ENCODE assay signal across 35 cellular contexts in the genomic region with DNA sequence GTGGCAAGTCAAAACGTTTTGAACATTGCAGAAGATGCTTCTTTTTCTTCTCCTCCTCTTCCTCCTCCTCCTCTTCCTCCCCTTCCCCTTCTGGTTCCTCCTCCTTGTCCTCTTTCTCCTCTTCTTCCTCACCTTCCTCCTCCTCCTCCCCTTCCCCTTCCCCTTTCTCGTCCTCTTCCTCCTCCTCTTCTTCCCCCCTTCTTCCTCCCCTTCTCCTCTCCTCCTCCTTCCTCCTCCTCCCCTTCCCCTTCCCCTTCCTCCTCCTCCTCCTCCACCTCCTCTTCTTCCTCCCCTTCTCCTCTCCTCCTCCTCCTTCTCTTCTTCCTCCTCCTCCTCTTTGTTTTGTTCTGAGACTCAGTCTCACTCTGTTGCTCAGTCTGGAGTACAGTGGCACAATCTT.
"Had no signal": no experiment of that assay in that cellular context is flagged by ENCODE, and none has a peak within 500 bp of the region (broad histone marks: within the 10 kb centered on the region; RNA-seq: fewer than 3 reads in every experiment).

No MANE protein-coding gene starts in this region.

- H3K9me3 ChIP-seq: MG63 had no signal

- DNase-seq: Karpas-422, Kasumi-1, MG63, MM.1S, MV-4-11, NCI-H1048, NCI-H1092, NCI-H1092 treated with DMSO at 0.1 percent for 48 hours, NCI-H1105, NCI-H1105 treated with DMSO at 0.1 percent for 48 hours, NCI-H1417, NCI-H1417 treated with DMSO at 0.1 percent for 48 hours, NCI-H1436, NCI-H1436 treated with DMSO at 0.1 percent for 48 hours, NCI-H146, NCI-H1694, NCI-H1694 treated with DMSO at 0.1 percent for 48 hours, NCI-H187, NCI-H187 treated with DMSO at 0.1 percent for 48 hours, NCI-H1930, NCI-H2029, NCI-H2029 treated with DMSO at 0.1 percent for 48 hours, NCI-H2081, NCI-H2081 treated with DMSO at 0.1 percent for 48 hours, NCI-H2107, NCI-H2171, NCI-H2171 treated with DMSO at 0.1 percent for 48 hours, NCI-H2227 treated with DMSO at 0.1 percent for 48 hours, NCI-H226, NCI-H345, NCI-H446, NCI-H446 treated with DMSO at 0.1 percent for 48 hours, NCI-H510A, NCI-H510A treated with DMSO at 0.1 percent for 48 hours had no signal

- H3K4me2 ChIP-seq: KMS-11 had no signal

- H3K27ac ChIP-seq: KMS-11 had no signal

- H3K9ac ChIP-seq: KMS-11 had no signal

- H3K4me3 ChIP-seq: MG63 had no signal

- H3K36me3 ChIP-seq: MG63 had no signal
